Comparison of ENCODE assay signal across 1 cellular context in the genomic region with DNA sequence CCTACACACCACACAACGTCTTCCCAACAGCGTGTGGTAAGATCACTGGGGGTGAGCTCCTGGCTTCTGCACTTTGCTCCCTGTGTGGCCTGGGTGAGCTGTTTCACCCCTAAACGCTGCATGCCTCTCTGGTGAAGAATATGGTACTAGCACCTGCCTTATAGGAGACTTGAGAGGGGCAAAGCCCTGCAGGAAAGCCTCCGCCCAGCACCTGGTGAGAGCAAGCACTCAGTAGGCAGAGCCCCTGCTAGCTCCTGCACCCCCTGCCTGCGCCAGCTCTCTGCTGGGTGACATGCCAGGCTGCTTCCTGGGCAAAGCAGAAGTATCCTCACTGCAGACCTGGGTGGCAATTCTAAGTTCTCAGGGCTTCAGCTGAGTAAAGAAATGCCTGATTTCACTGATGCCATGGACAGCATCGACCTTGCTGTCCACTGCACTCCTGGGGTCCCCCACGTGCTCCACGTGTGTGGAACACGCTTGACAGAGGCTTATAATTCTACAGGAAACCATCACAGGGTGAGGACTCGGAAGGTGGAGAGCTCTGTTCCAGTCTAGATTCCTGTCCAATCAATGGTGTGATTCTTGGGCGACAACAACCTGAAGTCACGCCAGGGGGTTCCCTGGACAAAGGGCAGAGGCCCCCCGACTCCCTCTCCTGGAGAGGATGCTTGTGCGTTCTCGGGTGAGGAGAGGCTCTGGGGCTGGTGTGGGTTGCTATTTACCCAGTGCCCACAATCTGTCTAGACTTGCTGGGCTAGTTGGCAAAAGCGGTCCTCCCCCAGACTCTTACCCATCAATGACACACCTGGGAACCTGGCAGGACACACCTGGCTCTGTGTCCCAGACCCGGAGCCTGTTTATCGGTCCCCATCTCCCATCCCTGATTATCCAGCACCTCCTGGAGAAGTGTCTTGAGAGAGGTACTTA.
TF ChIP-seq lines count a peak whose summit lies in the region.

No MANE protein-coding gene starts in this region.

TF ChIP-seq in H1, 55 proteins besides CTCF, POLR2A, EP300 and RAD21:
- TF ChIP-seq, protein P1, sequence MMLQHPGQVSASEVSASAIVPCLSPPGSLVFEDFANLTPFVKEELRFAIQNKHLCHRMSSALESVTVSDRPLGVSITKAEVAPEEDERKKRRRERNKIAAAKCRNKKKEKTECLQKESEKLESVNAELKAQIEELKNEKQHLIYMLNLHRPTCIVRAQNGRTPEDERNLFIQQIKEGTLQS (IDR thresholded peaks at IDR 0.05; ENCODE audit: insufficient read depth, low read depth, low read length), result no peak
- TF ChIP-seq SRF (IDR thresholded peaks at IDR 0.05; ENCODE audit: low read depth, low read length) (no peak), CBX5 (IDR thresholded peaks at IDR 0.05; ENCODE audit: low read depth, low read length) (no peak), ASH2L (IDR thresholded peaks at IDR 0.05; ENCODE audit: low read length) (no peak), CHD2 (IDR thresholded peaks at IDR 0.05; ENCODE audit: low read length) (no peak), KDM4A (IDR thresholded peaks at IDR 0.05; ENCODE audit: low read depth, low read length, severe bottlenecking) (no peak), SP1 (IDR thresholded peaks at IDR 0.05; ENCODE audit: low read depth, low read length) (no peak), GTF2F1 (IDR thresholded peaks at IDR 0.05; ENCODE audit: borderline replicate concordance, low read depth, low read length) (no peak), PHF8 (conservative IDR thresholded peaks at IDR 0.05; ENCODE audit: low read depth, low read length) (no peak), RNF2 (IDR thresholded peaks at IDR 0.05; ENCODE audit: borderline replicate concordance, low read depth, low read length, missing control alignments, poor library complexity, severe bottlenecking) (no peak)
- TF ChIP-seq, protein P2, sequence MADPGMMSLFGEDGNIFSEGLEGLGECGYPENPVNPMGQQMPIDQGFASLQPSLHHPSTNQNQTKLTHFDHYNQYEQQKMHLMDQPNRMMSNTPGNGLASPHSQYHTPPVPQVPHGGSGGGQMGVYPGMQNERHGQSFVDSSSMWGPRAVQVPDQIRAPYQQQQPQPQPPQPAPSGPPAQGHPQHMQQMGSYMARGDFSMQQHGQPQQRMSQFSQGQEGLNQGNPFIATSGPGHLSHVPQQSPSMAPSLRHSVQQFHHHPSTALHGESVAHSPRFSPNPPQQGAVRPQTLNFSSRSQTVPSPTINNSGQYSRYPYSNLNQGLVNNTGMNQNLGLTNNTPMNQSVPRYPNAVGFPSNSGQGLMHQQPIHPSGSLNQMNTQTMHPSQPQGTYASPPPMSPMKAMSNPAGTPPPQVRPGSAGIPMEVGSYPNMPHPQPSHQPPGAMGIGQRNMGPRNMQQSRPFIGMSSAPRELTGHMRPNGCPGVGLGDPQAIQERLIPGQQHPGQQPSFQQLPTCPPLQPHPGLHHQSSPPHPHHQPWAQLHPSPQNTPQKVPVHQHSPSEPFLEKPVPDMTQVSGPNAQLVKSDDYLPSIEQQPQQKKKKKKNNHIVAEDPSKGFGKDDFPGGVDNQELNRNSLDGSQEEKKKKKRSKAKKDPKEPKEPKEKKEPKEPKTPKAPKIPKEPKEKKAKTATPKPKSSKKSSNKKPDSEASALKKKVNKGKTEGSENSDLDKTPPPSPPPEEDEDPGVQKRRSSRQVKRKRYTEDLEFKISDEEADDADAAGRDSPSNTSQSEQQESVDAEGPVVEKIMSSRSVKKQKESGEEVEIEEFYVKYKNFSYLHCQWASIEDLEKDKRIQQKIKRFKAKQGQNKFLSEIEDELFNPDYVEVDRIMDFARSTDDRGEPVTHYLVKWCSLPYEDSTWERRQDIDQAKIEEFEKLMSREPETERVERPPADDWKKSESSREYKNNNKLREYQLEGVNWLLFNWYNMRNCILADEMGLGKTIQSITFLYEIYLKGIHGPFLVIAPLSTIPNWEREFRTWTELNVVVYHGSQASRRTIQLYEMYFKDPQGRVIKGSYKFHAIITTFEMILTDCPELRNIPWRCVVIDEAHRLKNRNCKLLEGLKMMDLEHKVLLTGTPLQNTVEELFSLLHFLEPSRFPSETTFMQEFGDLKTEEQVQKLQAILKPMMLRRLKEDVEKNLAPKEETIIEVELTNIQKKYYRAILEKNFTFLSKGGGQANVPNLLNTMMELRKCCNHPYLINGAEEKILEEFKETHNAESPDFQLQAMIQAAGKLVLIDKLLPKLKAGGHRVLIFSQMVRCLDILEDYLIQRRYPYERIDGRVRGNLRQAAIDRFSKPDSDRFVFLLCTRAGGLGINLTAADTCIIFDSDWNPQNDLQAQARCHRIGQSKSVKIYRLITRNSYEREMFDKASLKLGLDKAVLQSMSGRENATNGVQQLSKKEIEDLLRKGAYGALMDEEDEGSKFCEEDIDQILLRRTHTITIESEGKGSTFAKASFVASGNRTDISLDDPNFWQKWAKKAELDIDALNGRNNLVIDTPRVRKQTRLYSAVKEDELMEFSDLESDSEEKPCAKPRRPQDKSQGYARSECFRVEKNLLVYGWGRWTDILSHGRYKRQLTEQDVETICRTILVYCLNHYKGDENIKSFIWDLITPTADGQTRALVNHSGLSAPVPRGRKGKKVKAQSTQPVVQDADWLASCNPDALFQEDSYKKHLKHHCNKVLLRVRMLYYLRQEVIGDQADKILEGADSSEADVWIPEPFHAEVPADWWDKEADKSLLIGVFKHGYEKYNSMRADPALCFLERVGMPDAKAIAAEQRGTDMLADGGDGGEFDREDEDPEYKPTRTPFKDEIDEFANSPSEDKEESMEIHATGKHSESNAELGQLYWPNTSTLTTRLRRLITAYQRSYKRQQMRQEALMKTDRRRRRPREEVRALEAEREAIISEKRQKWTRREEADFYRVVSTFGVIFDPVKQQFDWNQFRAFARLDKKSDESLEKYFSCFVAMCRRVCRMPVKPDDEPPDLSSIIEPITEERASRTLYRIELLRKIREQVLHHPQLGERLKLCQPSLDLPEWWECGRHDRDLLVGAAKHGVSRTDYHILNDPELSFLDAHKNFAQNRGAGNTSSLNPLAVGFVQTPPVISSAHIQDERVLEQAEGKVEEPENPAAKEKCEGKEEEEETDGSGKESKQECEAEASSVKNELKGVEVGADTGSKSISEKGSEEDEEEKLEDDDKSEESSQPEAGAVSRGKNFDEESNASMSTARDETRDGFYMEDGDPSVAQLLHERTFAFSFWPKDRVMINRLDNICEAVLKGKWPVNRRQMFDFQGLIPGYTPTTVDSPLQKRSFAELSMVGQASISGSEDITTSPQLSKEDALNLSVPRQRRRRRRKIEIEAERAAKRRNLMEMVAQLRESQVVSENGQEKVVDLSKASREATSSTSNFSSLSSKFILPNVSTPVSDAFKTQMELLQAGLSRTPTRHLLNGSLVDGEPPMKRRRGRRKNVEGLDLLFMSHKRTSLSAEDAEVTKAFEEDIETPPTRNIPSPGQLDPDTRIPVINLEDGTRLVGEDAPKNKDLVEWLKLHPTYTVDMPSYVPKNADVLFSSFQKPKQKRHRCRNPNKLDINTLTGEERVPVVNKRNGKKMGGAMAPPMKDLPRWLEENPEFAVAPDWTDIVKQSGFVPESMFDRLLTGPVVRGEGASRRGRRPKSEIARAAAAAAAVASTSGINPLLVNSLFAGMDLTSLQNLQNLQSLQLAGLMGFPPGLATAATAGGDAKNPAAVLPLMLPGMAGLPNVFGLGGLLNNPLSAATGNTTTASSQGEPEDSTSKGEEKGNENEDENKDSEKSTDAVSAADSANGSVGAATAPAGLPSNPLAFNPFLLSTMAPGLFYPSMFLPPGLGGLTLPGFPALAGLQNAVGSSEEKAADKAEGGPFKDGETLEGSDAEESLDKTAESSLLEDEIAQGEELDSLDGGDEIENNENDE (IDR thresholded peaks at IDR 0.05; ENCODE audit: insufficient replicate concordance, low read length), result no peak
